Comparison of ENCODE assay signal across 1 cellular context in genomic region chr16:89687092-89687940, GRCh38.
TF ChIP-seq lines count a peak whose summit lies in the region.

No MANE protein-coding gene starts in this region.

TF ChIP-seq in K562, 482 proteins besides CTCF, POLR2A, EP300 and RAD21 (continued from another document):
- TF ChIP-seq PKNOX1 (IDR thresholded peaks at IDR 0.05) (peak; percentile 69; the same call in 1 of the 2 replicates), CTBP1 (IDR thresholded peaks at IDR 0.05; ENCODE audit: borderline replicate concordance) (no peak), ZNF133 (CRISPR knock-in tag; IDR thresholded peaks at IDR 0.05) (no peak), NR2F6 (CRISPR knock-in tag; IDR thresholded peaks at IDR 0.05) (no peak), HMGXB4 (CRISPR knock-in tag; IDR thresholded peaks at IDR 0.05) (0 out of 2 replicates have a peak, but pooled peaks have one; percentile 70), JUNB (CRISPR knock-in tag; conservative IDR thresholded peaks at IDR 0.05) (no peak), SNRNP70 (optimal IDR thresholded peaks at IDR 0.05; ENCODE audit: low read depth, low read length) (no peak), ZNF551 (CRISPR knock-in tag; IDR thresholded peaks at IDR 0.05) (no peak), SIX5 (IDR thresholded peaks at IDR 0.05; ENCODE audit: borderline replicate concordance in 1 of 2, insufficient read depth in 1 of 2, low read depth in 1 of 2, low read length in 2 of 2) (no peak), POLR2B (IDR thresholded peaks at IDR 0.05; ENCODE audit: low read depth, partially characterized antibody) (no peak), FOXK2 (conservative IDR thresholded peaks at IDR 0.05 in 1 of 2, IDR thresholded peaks at IDR 0.05 in 1 of 2; ENCODE audit: low read depth in 2 of 2) (peak in 1 of 2 experiments; percentile 53; a peak in 1 of 4 replicates), CBFA2T3 (IDR thresholded peaks at IDR 0.05) (no peak), TFAP4 (CRISPR knock-in tag; IDR thresholded peaks at IDR 0.05; ENCODE audit: borderline replicate concordance) (no peak), ZNF639 (CRISPR knock-in tag; conservative IDR thresholded peaks at IDR 0.05 in 1 of 2, IDR thresholded peaks at IDR 0.05 in 1 of 2) (peak in 1 of 2 experiments; percentile 48; a peak in 1 of 4 replicates), CEBPG (CRISPR knock-in tag; IDR thresholded peaks at IDR 0.05) (0 out of 2 replicates have a peak, but pooled peaks have one; percentile 16), CEBPG (tag; conservative IDR thresholded peaks at IDR 0.05 in 1 of 2, IDR thresholded peaks at IDR 0.05 in 1 of 2) (no peak), ZNF384 (IDR thresholded peaks at IDR 0.05; ENCODE audit: low read depth, low read length) (no peak), NR1H2 (CRISPR knock-in tag; IDR thresholded peaks at IDR 0.05) (no peak), RBFOX2 (IDR thresholded peaks at IDR 0.05; ENCODE audit: low read depth, low read length) (peak; percentile 32; the same call in 1 of the 2 replicates), RERE (CRISPR knock-in tag; IDR thresholded peaks at IDR 0.05; ENCODE audit: borderline replicate concordance) (0 out of 2 replicates have a peak, but pooled peaks have one; percentile 51), ZFX (CRISPR knock-in tag; IDR thresholded peaks at IDR 0.05) (peak; percentile 12; the same call in 1 of the 2 replicates), ZNF785 (CRISPR knock-in tag; IDR thresholded peaks at IDR 0.05) (no peak), MAZ (CRISPR knock-in tag; conservative IDR thresholded peaks at IDR 0.05 in 1 of 2, IDR thresholded peaks at IDR 0.05 in 1 of 2) (no peak), ID3 (CRISPR knock-in tag; IDR thresholded peaks at IDR 0.05) (no peak), ID3 (tag; IDR thresholded peaks at IDR 0.05) (no peak), MITF (IDR thresholded peaks at IDR 0.05) (no peak)
